28 cellular contexts compared by ENCODE assay signal in the genomic region with DNA sequence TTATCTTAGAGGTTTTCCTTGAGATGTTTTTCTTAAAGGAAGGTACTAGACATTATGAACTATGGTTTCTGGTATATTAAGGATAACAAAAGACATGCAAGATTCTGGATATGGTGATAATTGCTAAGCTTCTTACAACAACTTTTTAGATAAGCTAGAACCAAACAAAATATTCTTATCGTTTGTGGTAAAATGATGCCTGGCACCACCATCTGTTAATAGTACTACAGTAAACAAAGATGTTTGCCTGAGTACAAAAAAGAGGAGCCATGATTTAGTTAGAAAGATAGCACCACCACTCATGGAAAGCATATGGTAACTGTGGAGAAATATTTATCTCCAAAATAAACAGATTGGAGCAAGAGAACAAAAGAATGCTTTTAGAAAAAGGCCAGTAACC.
"Had no signal": no experiment of that assay in that cellular context is flagged by ENCODE, and none has a peak within 500 bp of the region (broad histone marks: within the 10 kb centered on the region; RNA-seq: fewer than 3 reads in every experiment).

No MANE protein-coding gene starts in this region.

- H3K4me3 ChIP-seq: adrenal gland, breast epithelium, esophagus squamous epithelium, gastrocnemius medialis, hepatocyte, ovary, skin epidermis, thoracic aorta, uterus had no signal

- H3K27ac ChIP-seq: adrenal gland, breast epithelium, epithelial cell of prostate, esophagus squamous epithelium, gastrocnemius medialis, hepatocyte, ovary, skin epidermis, thoracic aorta, uterus, VCaP had no signal

- DNase-seq: activated CD4-positive, alpha-beta T cell treated with anti-CD3 and anti-CD28 coated beads for 4 hours; activated CD4-positive, alpha-beta T cell treated with anti-CD3 and anti-CD28 coated beads, Interleukin-2, amount 50 U/mL, for 4 hours; activated CD8-positive, alpha-beta memory T cell treated with anti-CD3 and anti-CD28 coated beads for 24 hours; activated effector memory CD4-positive, alpha-beta T cell treated with anti-CD3 and anti-CD28 coated beads, Interleukin-2, amount 50 U/mL, for 16 hours; activated naive CD4-positive, alpha-beta T cell treated with anti-CD3 and anti-CD28 coated beads for 36 hours; activated naive CD8-positive, alpha-beta T cell treated with anti-CD3 and anti-CD28 coated beads for 36 hours; adrenal gland; central memory CD4-positive, alpha-beta T cell; dermis blood vessel endothelial cell; effector CD4-positive, alpha-beta T cell; esophagus squamous epithelium; gastrocnemius medialis; glutamatergic neuron; kidney; left colon; mammary epithelial cell; naive B cell; ovary; retina; stimulated activated CD4-positive, alpha-beta T cell treated with anti-CD3 and anti-CD28 coated beads, Interleukin-4, amount 100 ng/mL, for 24 hours; trophoblast cell; uterus had no signal
